Comparison of ENCODE assay signal across 8 cellular contexts in genomic region chr5:173331956-173332479, GRCh38. TPM values are rescaled to one million over a fixed set of nuclear protein-coding genes. Genes with fewer than 3 reads are reported as not detected.
A peak's percentile ranks its signal among the peaks of the same experiment; 100 is the strongest.
DNase-seq lines count a peak whose midpoint lies in the region; ATAC-seq, FAIRE-seq and TF ChIP-seq lines count a peak whose summit lies in the region.

No MANE protein-coding gene starts in this region.

- no peak overlapping the region for H3K9ac ChIP-seq in DND-41 (ENCODE audit: low read depth, low read length)

- H3K27me3 ChIP-seq in DND-41 (ENCODE audit: insufficient read depth, low read length, poor library complexity) (peaks cover 3% of the 10 kb centered on the region), osteoblast (ENCODE audit: insufficient read depth, low read length) (no peaks in the 10 kb centered on the region), tibial artery (peaks cover 0 to 60% of the 10 kb centered on the region in 2 donors)

- H3K4me1 ChIP-seq in DND-41 (ENCODE audit: insufficient read depth, low read length): peaks cover 3% of the 10 kb centered on the region; the same call in 1 of the 2 replicates
- H3K4me1 ChIP-seq in osteoblast (ENCODE audit: insufficient read depth, low read length): peaks cover 33% of the 10 kb centered on the region
- peaks cover 0 to 31% (median 30%) of the 10 kb centered on the region in 4 donors for H3K4me1 ChIP-seq in tibial artery

- no peaks in the 10 kb centered on the region for H3K9me3 ChIP-seq in DND-41 (ENCODE audit: insufficient read depth, low read length, severe bottlenecking)
- no peaks in the 10 kb centered on the region for H3K9me3 ChIP-seq in osteoblast (ENCODE audit: low read depth, low read length)
- no peaks in the 10 kb centered on the region for H3K9me3 ChIP-seq in tibial artery

- ATAC-seq in DND-41 (ENCODE audit: insufficient read depth, low read depth) (peak; percentile 100), GM21528 (IDR thresholded peaks at IDR 0.05; ENCODE audit: low FRiP score, unreplicated experiment) (peak; percentile 63)

- TF ChIP-seq EP300 in Ishikawa (IDR thresholded peaks at IDR 0.05; ENCODE audit: borderline replicate concordance): no peak

- H3K36me3 ChIP-seq in DND-41 (ENCODE audit: insufficient read depth, low read length) (no peaks in the 10 kb centered on the region), osteoblast (ENCODE audit: insufficient read depth, low read length) (no peaks in the 10 kb centered on the region), tibial artery (no peaks in the 10 kb centered on the region)

- TF ChIP-seq CTCF in DND-41 (IDR thresholded peaks at IDR 0.05; ENCODE audit: borderline replicate concordance, extremely low read depth, low read length, poor library complexity, severe bottlenecking) (peak; percentile 85), osteoblast (IDR thresholded peaks at IDR 0.05; ENCODE audit: extremely low read depth, low read depth, low read length) (peak; percentile 92), tibial artery (IDR thresholded peaks at IDR 0.05) (peak; percentile 87 to 88)

- intact Hi-C loops in tibial artery (cut with DNase I; ENCODE audit: low total_unique reads): no loop called here

- H4K20me1 ChIP-seq in DND-41 (ENCODE audit: insufficient read depth, low read length) (no peaks in the 10 kb centered on the region), osteoblast (ENCODE audit: insufficient read depth, low read length) (peaks cover 3% of the 10 kb centered on the region)

- H3K4me3 ChIP-seq in DND-41 (ENCODE audit: low read depth in 1 of 2, low read length in 2 of 2) (no peak overlapping the region), osteoblast (ENCODE audit: insufficient read depth, low read length) (no peak overlapping the region), tibial artery (no peak overlapping the region)

- H3K27ac ChIP-seq in DND-41 (ENCODE audit: low read length) (no peak overlapping the region), osteoblast (ENCODE audit: low read depth, low read length) (peak overlapping the region; percentile 94), tibial artery (no peak overlapping the region)

- H2AFZ ChIP-seq in DND-41 (ENCODE audit: low read depth, low read length) (peak overlapping the region; percentile 54; the same call in 1 of the 2 replicates), osteoblast (ENCODE audit: low read length) (peak overlapping the region; percentile 14)

- H3K79me2 ChIP-seq in DND-41 (ENCODE audit: insufficient read depth, low read length): no peaks in the 10 kb centered on the region
- peaks cover 23% of the 10 kb centered on the region for H3K79me2 ChIP-seq in osteoblast (ENCODE audit: insufficient read depth, low read length)

- no peak for FAIRE-seq in RCC 7860 (lab: Jason Lieb, UNC)

- H3K4me2 ChIP-seq in DND-41 (ENCODE audit: insufficient read depth, low read length): no peak overlapping the region
- H3K4me2 ChIP-seq in osteoblast (ENCODE audit: insufficient read depth, low read length): no peak overlapping the region

- peak; percentile 100 for TF ChIP-seq RAD21 in Ishikawa (IDR thresholded peaks at IDR 0.05; ENCODE audit: low read depth)

- DNase-seq in DND-41: peak; percentile 79
- peak; percentile 67 for DNase-seq in RCC 7860 (ENCODE audit: low spot score)
- peak; percentile 37 for DNase-seq in activated T-helper 1 cell treated with Interleukin-2 at 50 U/mL for 16 hours (ENCODE audit: low read depth)
- DNase-seq in fibroblast of the conjunctiva (ENCODE audit: low read depth): peak; percentile 87
- DNase-seq in osteoblast (ENCODE audit: insufficient read length, low spot score, missing footprints): peak; percentile 97
- DNase-seq in tibial artery: peak; percentile 81 to 90

TF ChIP-seq in Ishikawa, 13 proteins besides CTCF, POLR2A, EP300 and RAD21:
- TF ChIP-seq CEBPB (IDR thresholded peaks at IDR 0.05) (no peak), NFIC (IDR thresholded peaks at IDR 0.05) (no peak), USF1 (IDR thresholded peaks at IDR 0.05) (peak; percentile 82), MAX (IDR thresholded peaks at IDR 0.05) (peak; percentile 95)

RNA-seq across cellular contexts. Expression of gene STC2, which starts 3.8 kb away (rescaled TPM):
- 431 and 558 TPM in 2 replicates for total RNA-seq in osteoblast

Comparison
In these comparisons a context has a peak if more than half of its experiments do, and no peak if none do; other contexts are left out.
1. DNase-seq: peak in every context shown above with its lines; median percentile 97 in osteoblast; 87 in fibroblast of the conjunctiva; 86 in tibial artery; 79 in DND-41; 67 in RCC 7860; 37 in activated T-helper 1 cell treated with Interleukin-2 at 50 U/mL for 16 hours.